Comparison of ENCODE assay signal across 35 cellular contexts in the genomic region with DNA sequence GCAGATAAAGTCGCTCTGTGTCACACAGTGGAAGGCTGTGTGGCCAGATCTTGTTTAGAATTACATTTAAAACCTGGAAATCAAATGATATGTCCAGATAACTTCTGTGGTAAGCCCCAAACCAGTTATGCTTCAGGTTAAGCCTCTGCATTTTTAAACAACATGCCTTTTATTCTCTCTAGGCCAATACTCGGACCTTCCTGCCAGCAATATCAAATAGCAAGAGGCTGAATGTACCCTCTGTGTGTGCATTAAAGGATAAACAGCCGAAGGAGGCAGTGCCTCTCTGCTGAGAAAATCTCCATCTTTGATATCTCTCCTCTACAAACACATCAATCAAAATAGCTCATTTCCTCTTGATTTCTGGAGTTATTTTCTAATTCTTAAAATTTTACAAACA.
"Had no signal": no experiment of that assay in that cellular context is flagged by ENCODE, and none has a peak within 500 bp of the region (broad histone marks: within the 10 kb centered on the region; RNA-seq: fewer than 3 reads in every experiment).

No MANE protein-coding gene starts in this region.

- H3K4me3 ChIP-seq: body of pancreas, coronary artery, dorsolateral prefrontal cortex, esophagus muscularis mucosa, gastroesophageal sphincter, heart right ventricle had no signal

- H3K4me1 Mint-ChIP-seq: activated B cell treated with CpG ODN at 0.5 μM for 24 hours; activated CD8-positive, alpha-beta memory T cell treated with anti-CD3 and anti-CD28 coated beads, Interleukin-2, amount 10 ng/mL, durations not matched to agents 7 days and 5 days; activated naive CD4-positive, alpha-beta T cell treated with anti-CD3 and anti-CD28 coated beads, Interleukin-2, amount 10 ng/mL, durations not matched to agents 7 days and 5 days; activated naive CD8-positive, alpha-beta T cell treated with anti-CD3 and anti-CD28 coated beads, Interleukin-2, amount 10 ng/mL, durations not matched to agents 7 days and 5 days; T-helper 17 cell had no signal

- H3K36me3 ChIP-seq: esophagus muscularis mucosa, gastroesophageal sphincter, heart right ventricle, WERI-Rb-1 had no signal

- H3K4me1 ChIP-seq: body of pancreas, esophagus muscularis mucosa, foreskin keratinocyte, gastroesophageal sphincter, heart right ventricle had no signal

- H3K9me3 ChIP-seq: body of pancreas, esophagus muscularis mucosa, gastroesophageal sphincter, heart right ventricle had no signal

- H3K27me3 Mint-ChIP-seq: activated naive CD4-positive, alpha-beta T cell treated with anti-CD3 and anti-CD28 coated beads, Interleukin-2, amount 10 ng/mL, durations not matched to agents 7 days and 5 days had no signal

- H3K4me3 Mint-ChIP-seq: activated B cell treated with CpG ODN at 0.5 μM for 24 hours; activated CD4-positive, alpha-beta memory T cell treated with anti-CD3 and anti-CD28 coated beads for 36 hours; activated CD4-positive, alpha-beta T cell treated with anti-CD3 and anti-CD28 coated beads, Interleukin-2, amount 10 ng/mL, durations not matched to agents 24 days and 14 days; activated CD8-positive, alpha-beta memory T cell treated with anti-CD3 and anti-CD28 coated beads, Interleukin-2, amount 10 ng/mL, durations not matched to agents 7 days and 5 days; activated CD8-positive, alpha-beta T cell treated with anti-CD3 and anti-CD28 coated beads, Interleukin-2, amount 10 ng/mL, durations not matched to agents 7 days and 5 days; activated naive CD4-positive, alpha-beta T cell treated with anti-CD3 and anti-CD28 coated beads, Interleukin-2, amount 10 ng/mL, durations not matched to agents 7 days and 5 days; activated naive CD8-positive, alpha-beta T cell treated with anti-CD3 and anti-CD28 coated beads, Interleukin-2, amount 10 ng/mL, durations not matched to agents 7 days and 5 days; activated T-cell treated with anti-CD3 and anti-CD28 coated beads, Interleukin-2, amount 50 U/mL, for 24 hours; activated T-cell treated with anti-CD3 and anti-CD28 coated beads, Interleukin-2, amount 50 U/mL, for 72 hours; dendritic cell treated with granulocyte-macrophage colony-stimulating factor and Interleukin-4, amounts not matched to agents 40 ng/mL and 50 ng/mL, for 4 days; endodermal cell; T-helper 17 cell; T-helper 2 cell treated with Interferon-gamma antibody and Interleukin-4, amounts not matched to agents 5 μg/mL and 100 μg/mL, for 36 hours had no signal

- ATAC-seq: activated CD4-positive, CD25-positive, alpha-beta regulatory T cell treated with anti-CD3 and anti-CD28 coated beads, Interleukin-2, amount 50 U/mL, for 24 hours; activated CD8-positive, alpha-beta memory T cell treated with anti-CD3 and anti-CD28 coated beads, Interleukin-2, amount 10 ng/mL, durations not matched to agents 7 days and 5 days; activated CD8-positive, alpha-beta T cell treated with anti-CD3 and anti-CD28 coated beads, Interleukin-2, amount 10 ng/mL, durations not matched to agents 7 days and 5 days; activated naive CD4-positive, alpha-beta T cell treated with anti-CD3 and anti-CD28 coated beads, Interleukin-2, amount 50 U/mL, for 72 hours; activated T-cell treated with anti-CD3 and anti-CD28 coated beads, Interleukin-2, amount 50 U/mL, for 72 hours; body of pancreas; foreskin keratinocyte; gastroesophageal sphincter; heart right ventricle; T-helper 17 cell had no signal

- H3K36me3 Mint-ChIP-seq: activated CD4-positive, alpha-beta memory T cell treated with anti-CD3 and anti-CD28 coated beads for 36 hours; activated CD8-positive, alpha-beta memory T cell treated with anti-CD3 and anti-CD28 coated beads, Interleukin-2, amount 10 ng/mL, durations not matched to agents 7 days and 5 days; activated naive CD4-positive, alpha-beta T cell treated with anti-CD3 and anti-CD28 coated beads, Interleukin-2, amount 10 ng/mL, durations not matched to agents 7 days and 5 days; activated naive CD4-positive, alpha-beta T cell treated with anti-CD3 and anti-CD28 coated beads, Interleukin-2, amount 50 U/mL, for 72 hours; activated naive CD8-positive, alpha-beta T cell treated with anti-CD3 and anti-CD28 coated beads, Interleukin-2, amount 10 ng/mL, durations not matched to agents 7 days and 5 days had no signal

- H3K9me3 Mint-ChIP-seq: activated B cell treated with CpG ODN at 0.5 μM for 24 hours; activated CD4-positive, alpha-beta memory T cell treated with anti-CD3 and anti-CD28 coated beads for 36 hours; activated CD4-positive, alpha-beta T cell treated with anti-CD3 and anti-CD28 coated beads, Interleukin-2, amount 10 ng/mL, durations not matched to agents 24 days and 14 days; activated naive CD4-positive, alpha-beta T cell treated with anti-CD3 and anti-CD28 coated beads, Interleukin-2, amount 10 ng/mL, durations not matched to agents 7 days and 5 days; activated naive CD4-positive, alpha-beta T cell treated with anti-CD3 and anti-CD28 coated beads, Interleukin-2, amount 50 U/mL, for 72 hours; activated naive CD8-positive, alpha-beta T cell treated with anti-CD3 and anti-CD28 coated beads, Interleukin-2, amount 10 ng/mL, durations not matched to agents 7 days and 5 days; activated T-cell treated with anti-CD3 and anti-CD28 coated beads, Interleukin-2, amount 50 U/mL, for 24 hours; dendritic cell treated with granulocyte-macrophage colony-stimulating factor and Interleukin-4, amounts not matched to agents 40 ng/mL and 50 ng/mL, for 4 days; endodermal cell; T-helper 2 cell treated with Interferon-gamma antibody and Interleukin-4, amounts not matched to agents 5 μg/mL and 100 μg/mL, for 36 hours had no signal

- H3K27me3 ChIP-seq: body of pancreas had no signal

- H3K27ac Mint-ChIP-seq: activated B cell treated with CpG ODN at 0.5 μM for 24 hours; activated CD4-positive, alpha-beta memory T cell treated with anti-CD3 and anti-CD28 coated beads for 36 hours; activated CD4-positive, alpha-beta T cell treated with anti-CD3 and anti-CD28 coated beads, Interleukin-2, amount 10 ng/mL, durations not matched to agents 24 days and 14 days; activated CD8-positive, alpha-beta memory T cell treated with anti-CD3 and anti-CD28 coated beads, Interleukin-2, amount 10 ng/mL, durations not matched to agents 7 days and 5 days; activated CD8-positive, alpha-beta T cell treated with anti-CD3 and anti-CD28 coated beads, Interleukin-2, amount 10 ng/mL, durations not matched to agents 7 days and 5 days; activated naive CD4-positive, alpha-beta T cell treated with anti-CD3 and anti-CD28 coated beads, Interleukin-2, amount 10 ng/mL, durations not matched to agents 7 days and 5 days; activated naive CD4-positive, alpha-beta T cell treated with anti-CD3 and anti-CD28 coated beads, Interleukin-2, amount 50 U/mL, for 72 hours; activated naive CD8-positive, alpha-beta T cell treated with anti-CD3 and anti-CD28 coated beads, Interleukin-2, amount 10 ng/mL, durations not matched to agents 7 days and 5 days; activated T-cell treated with anti-CD3 and anti-CD28 coated beads, Interleukin-2, amount 50 U/mL, for 24 hours; activated T-cell treated with anti-CD3 and anti-CD28 coated beads, Interleukin-2, amount 50 U/mL, for 72 hours; dendritic cell treated with granulocyte-macrophage colony-stimulating factor and Interleukin-4, amounts not matched to agents 40 ng/mL and 50 ng/mL, for 4 days; endodermal cell; T-helper 17 cell; T-helper 2 cell treated with Interferon-gamma antibody and Interleukin-4, amounts not matched to agents 5 μg/mL and 100 μg/mL, for 36 hours had no signal

- DNase-seq: activated B cell treated with CpG ODN at 0.5 μM for 24 hours; activated CD4-positive, alpha-beta memory T cell treated with anti-CD3 and anti-CD28 coated beads for 36 hours; activated CD4-positive, alpha-beta T cell treated with anti-CD3 and anti-CD28 coated beads, Interleukin-2, amount 10 ng/mL, durations not matched to agents 24 days and 14 days; activated CD8-positive, alpha-beta memory T cell treated with anti-CD3 and anti-CD28 coated beads, Interleukin-2, amount 10 ng/mL, durations not matched to agents 7 days and 5 days; activated CD8-positive, alpha-beta memory T cell treated with anti-CD3 and anti-CD28 coated beads, Interleukin-2, amount 50 U/mL, for 48 hours; activated CD8-positive, alpha-beta T cell treated with anti-CD3 and anti-CD28 coated beads, Interleukin-2, amount 10 ng/mL, durations not matched to agents 7 days and 5 days; activated gamma-delta T cell; activated naive CD4-positive, alpha-beta T cell; activated naive CD4-positive, alpha-beta T cell treated with anti-CD3 and anti-CD28 coated beads, Interleukin-2, amount 10 ng/mL, durations not matched to agents 7 days and 5 days; activated naive CD8-positive, alpha-beta T cell treated with anti-CD3 and anti-CD28 coated beads, Interleukin-2, amount 10 ng/mL, durations not matched to agents 7 days and 5 days; activated T-cell treated with anti-CD3 and anti-CD28 coated beads for 4 hours; activated T-cell treated with anti-CD3 and anti-CD28 coated beads, Interleukin-2, amount 50 U/mL, for 24 hours; activated T-cell treated with anti-CD3 and anti-CD28 coated beads, Interleukin-2, amount 50 U/mL, for 72 hours; amniotic stem cell; anterior cingulate cortex; body of pancreas; central memory CD4-positive, alpha-beta T cell; cerebellar nuclear complex; dorsolateral prefrontal cortex; effector memory CD4-positive, alpha-beta T cell; endodermal cell; erythroblast; foreskin keratinocyte; heart right ventricle; T-helper 1 cell; T-helper 17 cell; T1000; WERI-Rb-1 had no signal

- H3K27ac ChIP-seq: body of pancreas, coronary artery, dorsolateral prefrontal cortex, esophagus muscularis mucosa, foreskin keratinocyte, gastroesophageal sphincter, heart right ventricle, WERI-Rb-1 had no signal
